In the genomic region with DNA sequence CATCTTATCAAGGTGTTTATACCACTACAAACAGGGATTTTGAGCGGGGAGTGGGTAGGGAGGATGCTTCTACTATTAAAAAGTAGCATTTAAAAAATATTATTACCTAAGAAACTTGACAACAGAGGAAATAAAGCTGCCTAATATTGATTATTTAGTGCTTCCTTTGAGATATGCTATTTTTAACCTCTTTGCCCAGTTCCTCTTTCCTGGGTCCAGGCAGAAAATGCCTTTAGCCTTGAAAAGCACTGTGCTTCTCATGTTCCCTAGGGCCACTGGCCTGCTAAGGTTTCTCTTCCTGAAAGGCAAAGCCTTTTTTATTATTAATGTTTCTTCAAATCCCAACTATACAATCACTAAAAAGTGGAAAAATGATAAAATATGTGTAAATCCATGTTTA, we compare ENCODE assay signal across 24 cellular contexts.
"Had no signal": no experiment of that assay in that cellular context is flagged by ENCODE, and none has a peak within 500 bp of the region (broad histone marks: within the 10 kb centered on the region; RNA-seq: fewer than 3 reads in every experiment).

No MANE protein-coding gene starts in this region.

- H3K36me3 Mint-ChIP-seq: naive thymus-derived CD8-positive, alpha-beta T cell; stimulated activated memory B cell treated with anti-CD40 and anti-IgM and Interleukin-4, amounts not matched to agents 10 μg/mL and 1 μg/mL and 100 μg/mL, for 72 hours had no signal

- H3K27ac Mint-ChIP-seq: endodermal cell; naive thymus-derived CD8-positive, alpha-beta T cell; stimulated activated memory B cell treated with anti-CD40 and anti-IgM and Interleukin-4, amounts not matched to agents 10 μg/mL and 1 μg/mL and 100 μg/mL, for 72 hours; stimulated activated naive CD8-positive, alpha-beta T cell treated with anti-CD3 and anti-CD28 coated beads, Interleukin-15, amount 100 ng/mL, for 72 hours had no signal

- H3K27me3 Mint-ChIP-seq: naive thymus-derived CD8-positive, alpha-beta T cell; stimulated activated memory B cell treated with anti-CD40 and anti-IgM and Interleukin-4, amounts not matched to agents 10 μg/mL and 1 μg/mL and 100 μg/mL, for 72 hours; stimulated activated naive CD8-positive, alpha-beta T cell treated with anti-CD3 and anti-CD28 coated beads, Interleukin-15, amount 100 ng/mL, for 72 hours had no signal

- H3K27ac ChIP-seq: foreskin keratinocyte, spleen, testis, tibial nerve, upper lobe of right lung, vagina had no signal

- H3K9me3 Mint-ChIP-seq: stimulated activated memory B cell treated with anti-CD40 and anti-IgM and Interleukin-4, amounts not matched to agents 10 μg/mL and 1 μg/mL and 100 μg/mL, for 72 hours had no signal

- H3K4me3 Mint-ChIP-seq: endodermal cell; naive thymus-derived CD8-positive, alpha-beta T cell; neural crest cell; stimulated activated memory B cell treated with anti-CD40 and anti-IgM and Interleukin-4, amounts not matched to agents 10 μg/mL and 1 μg/mL and 100 μg/mL, for 72 hours; stimulated activated naive CD8-positive, alpha-beta T cell treated with anti-CD3 and anti-CD28 coated beads, Interleukin-15, amount 100 ng/mL, for 72 hours had no signal

- H3K27me3 ChIP-seq: foreskin keratinocyte, spleen, testis, tibial nerve, upper lobe of right lung, vagina had no signal

- H3K4me1 Mint-ChIP-seq: naive thymus-derived CD8-positive, alpha-beta T cell; neural crest cell; stimulated activated memory B cell treated with anti-CD40 and anti-IgM and Interleukin-4, amounts not matched to agents 10 μg/mL and 1 μg/mL and 100 μg/mL, for 72 hours; stimulated activated naive CD8-positive, alpha-beta T cell treated with anti-CD3 and anti-CD28 coated beads, Interleukin-15, amount 100 ng/mL, for 72 hours had no signal

- ATAC-seq: foreskin keratinocyte; left colon; left ventricle myocardium superior; naive thymus-derived CD8-positive, alpha-beta T cell; sciatic nerve; stimulated activated memory B cell treated with anti-CD40 and anti-IgM and Interleukin-4, amounts not matched to agents 10 μg/mL and 1 μg/mL and 100 μg/mL, for 72 hours; stimulated activated naive CD8-positive, alpha-beta T cell treated with anti-CD3 and anti-CD28 coated beads, Interleukin-15, amount 100 ng/mL, for 72 hours; upper lobe of right lung had no signal

- H3K9me3 ChIP-seq: testis, tibial nerve, upper lobe of right lung, vagina had no signal

- H3K4me3 ChIP-seq: lung, spleen, testis, tibial nerve, upper lobe of right lung, vagina had no signal

- H3K36me3 ChIP-seq: spleen, tibial nerve, upper lobe of right lung, vagina had no signal

- DNase-seq: effector CD4-positive, alpha-beta T cell; endodermal cell; erythroblast; foreskin keratinocyte; head of caudate nucleus; hippocampal formation; left colon; left ventricle myocardium superior; mesenchymal stem cell; naive thymus-derived CD8-positive, alpha-beta T cell; posterior cingulate gyrus; spleen; stimulated activated CD4-positive, alpha-beta T cell treated with anti-CD3 and anti-CD28 coated beads, Interleukin-15, amount 100 ng/mL, for 24 hours; stimulated activated CD4-positive, alpha-beta T cell treated with anti-CD3 and anti-CD28 coated beads, Interleukin-1b, Interleukin-23, amount 100 ng/mL, for 48 hours; stimulated activated CD4-positive, alpha-beta T cell treated with anti-CD3 and anti-CD28 coated beads, Interleukin-4, amount 100 ng/mL, for 24 hours; stimulated activated naive CD8-positive, alpha-beta T cell treated with anti-CD3 and anti-CD28 coated beads, Interleukin-15, amount 100 ng/mL, for 72 hours; testis; upper lobe of right lung had no signal

- H3K4me1 ChIP-seq: foreskin keratinocyte, spleen, testis, tibial nerve, upper lobe of right lung, vagina had no signal
